ENCODE assay signal across 17 cellular contexts in the genomic region with DNA sequence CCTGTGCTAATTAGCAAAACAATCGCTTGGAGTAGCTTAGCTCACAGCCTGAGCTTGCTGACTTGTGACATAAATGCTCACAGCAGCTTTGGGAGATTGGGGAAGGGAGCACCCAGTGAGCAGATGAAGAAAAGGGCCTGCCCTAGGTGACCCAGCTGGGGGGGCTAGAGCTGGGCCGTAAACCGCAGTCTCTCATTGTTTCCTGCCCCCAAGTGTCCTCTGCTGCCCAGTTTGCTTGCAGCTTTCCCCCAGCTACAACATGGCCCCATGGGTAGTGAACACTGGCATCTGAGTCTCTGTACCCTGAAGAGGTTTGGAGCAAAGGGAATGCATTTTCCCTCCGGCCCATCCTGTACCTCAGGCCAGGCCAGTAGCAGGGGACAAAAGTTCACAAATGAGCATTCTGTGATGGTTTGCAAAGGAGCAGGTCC.
DNase-seq lines count a peak whose midpoint lies in the region; ATAC-seq, FAIRE-seq and TF ChIP-seq lines count a peak whose summit lies in the region.
"Had no signal": no experiment of that assay in that cellular context is flagged by ENCODE, and none has a peak within 500 bp of the region (broad histone marks: within the 10 kb centered on the region; RNA-seq: fewer than 3 reads in every experiment).

No MANE protein-coding gene starts in this region.

- H3K27me3 Mint-ChIP-seq in astrocyte (ENCODE audit: low read depth, unreplicated experiment): peaks cover 4% of the 10 kb centered on the region

- H2AFZ ChIP-seq in astrocyte (ENCODE audit: low read depth, low read length): peak overlapping the region; percentile 58

- H3K4me3 ChIP-seq in BLaER1 (no peak overlapping the region), HEK293 (ENCODE audit: low read depth, low read length) (no peak overlapping the region), astrocyte (ENCODE audit: insufficient read depth, low read depth, low read length) (no peak overlapping the region), left lung (no peak overlapping the region)
- H3K4me3 ChIP-seq: SJSA1 had no signal

- peaks cover 8% of the 10 kb centered on the region; the same call in 1 of the 2 replicates for H3K36me3 ChIP-seq in BLaER1
- H3K36me3 ChIP-seq in HEK293 (ENCODE audit: control insufficient read depth in 2 of 2, insufficient read depth in 1 of 2, low read length in 2 of 2): no peaks in the 10 kb centered on the region
- H3K36me3 ChIP-seq in astrocyte (ENCODE audit: insufficient read depth, low read length): no peaks in the 10 kb centered on the region
- no peaks in the 10 kb centered on the region for H3K36me3 ChIP-seq in left lung
- H3K36me3 ChIP-seq: SJSA1 had no signal

- POLR2A ChIA-PET in HEK293 (lab: Yijun Ruan, JAX): no interaction called here

- FAIRE-seq in astrocyte (lab: Jason Lieb, UNC): no peak
- FAIRE-seq: A204.1 had no signal

- no peak for ATAC-seq in left lung
- ATAC-seq: HCT116 had no signal

- H3K4me1 ChIP-seq in BLaER1 (peaks cover 20% of the 10 kb centered on the region), HEK293 (ENCODE audit: control insufficient read depth, insufficient read depth, low read length) (no peaks in the 10 kb centered on the region), astrocyte (ENCODE audit: insufficient read depth, low read length) (peaks cover 4% of the 10 kb centered on the region), left lung (no peaks in the 10 kb centered on the region)
- H3K4me1 ChIP-seq: Caco-2 had no signal

- TF ChIP-seq CTCF in HEK293 (tag by site-specific recombination; IDR thresholded peaks at IDR 0.05) (no peak), astrocyte (IDR thresholded peaks at IDR 0.05; ENCODE audit: insufficient read depth, low read depth, low read length) (no peak), left lung (IDR thresholded peaks at IDR 0.05) (no peak)

- H3K4me1 Mint-ChIP-seq in astrocyte (ENCODE audit: low read depth, unreplicated experiment): no peaks in the 10 kb centered on the region
- H3K4me1 Mint-ChIP-seq: CD14-positive monocyte had no signal

- CTCF ChIA-PET in HEK293 (lab: Yijun Ruan, JAX): no interaction called here

- intact Hi-C loops in left lung (cut with DNase I): no loop called here

- peaks cover 1% of the 10 kb centered on the region for H3K9me3 Mint-ChIP-seq in astrocyte (ENCODE audit: unreplicated experiment)

- no peak overlapping the region for H3K4me3 Mint-ChIP-seq in astrocyte (ENCODE audit: unreplicated experiment)
- H3K4me3 Mint-ChIP-seq: CD14-positive monocyte had no signal

- DNase-seq in astrocyte (ENCODE audit: low read depth) (no peak), iPS-NIHi7 (ENCODE audit: extremely low spot score) (peak; percentile 60), CD1c-positive myeloid dendritic cell (ENCODE audit: extremely low spot score) (no peak), left lung (no peak), NOMO-1 (lab: John Stamatoyannopoulos, UW; ENCODE audit: unreplicated experiment in 2 of 2) (no peak)
- no peak for DNase-seq in central memory CD4-positive, alpha-beta T cell
- DNase-seq: Caco-2, NCI-H1436 treated with DMSO at 0.1 percent for 48 hours, NCI-H2107, NCI-H345, RPMI8226 had no signal

- H3K9me3 ChIP-seq in BLaER1 (no peaks in the 10 kb centered on the region), HEK293 (ENCODE audit: control insufficient read depth, insufficient read depth, low read depth, low read length) (no peaks in the 10 kb centered on the region), astrocyte (ENCODE audit: insufficient read depth, low read depth, low read length) (no peaks in the 10 kb centered on the region), left lung (no peaks in the 10 kb centered on the region)
- H3K9me3 ChIP-seq: Caco-2, SJSA1 had no signal

- peak overlapping the region; percentile 64 for H3K4me2 ChIP-seq in BLaER1
- H3K4me2 ChIP-seq in astrocyte (ENCODE audit: low read length): peak overlapping the region; percentile 53

- no peaks in the 10 kb centered on the region for H3K36me3 Mint-ChIP-seq in astrocyte (ENCODE audit: low read depth, unreplicated experiment)

- H4K20me1 ChIP-seq in BLaER1 (no peaks in the 10 kb centered on the region), astrocyte (ENCODE audit: insufficient read depth, low read length) (no peaks in the 10 kb centered on the region)

- H3K9ac ChIP-seq in BLaER1 (no peak overlapping the region; the same call in 1 of the 2 replicates), astrocyte (ENCODE audit: low read length) (no peak overlapping the region)

- H3K79me2 ChIP-seq in astrocyte (ENCODE audit: insufficient read depth, low read length): no peaks in the 10 kb centered on the region

- H3K27me3 ChIP-seq in BLaER1 (no peaks in the 10 kb centered on the region), astrocyte (ENCODE audit: insufficient read depth, low read length) (no peaks in the 10 kb centered on the region), left lung (no peaks in the 10 kb centered on the region)
- H3K27me3 ChIP-seq: SJSA1 had no signal

- H3K27ac ChIP-seq in BLaER1 (peak overlapping the region; percentile 7; the same call in 1 of the 2 replicates), HEK293 (ENCODE audit: extremely low read depth, low read depth, low read length) (no peak overlapping the region), astrocyte (ENCODE audit: low read depth, low read length) (no peak overlapping the region), left lung (no peak overlapping the region)
- H3K27ac ChIP-seq: SJSA1 had no signal

- H3K27ac Mint-ChIP-seq in astrocyte (ENCODE audit: unreplicated experiment): no peak overlapping the region

TF ChIP-seq in HEK293, 187 proteins besides CTCF, POLR2A, EP300 and RAD21:
- TF ChIP-seq ZNF571 (tag by site-specific recombination; IDR thresholded peaks at IDR 0.05) (no peak), ZIC2 (tag by site-specific recombination; IDR thresholded peaks at IDR 0.05) (0 out of 2 replicates have a peak, but pooled peaks have one; percentile 13)
